ENCODE assay signal across 8 cellular contexts in genomic region chr16:57800213-57801097, GRCh38. TPM values are rescaled to one million over a fixed set of nuclear protein-coding genes. Genes with fewer than 3 reads are reported as not detected.
A peak's percentile ranks its signal among the peaks of the same experiment; 100 is the strongest.
DNase-seq lines count a peak whose midpoint lies in the region; ATAC-seq and TF ChIP-seq lines count a peak whose summit lies in the region.

No MANE protein-coding gene starts in this region.

- no peaks in the 10 kb centered on the region for H3K36me3 Mint-ChIP-seq in endothelial cell (ENCODE audit: low read depth, unreplicated experiment)

- H3K4me2 ChIP-seq in neuronal stem cell (ENCODE audit: insufficient read depth, low read length, poor library complexity, severe bottlenecking), result no peak overlapping the region

- peak overlapping the region; percentile 52 for H2BK120ac ChIP-seq in neuronal stem cell (ENCODE audit: low read depth, low read length)

- H3K4ac ChIP-seq in neuronal stem cell (ENCODE audit: low read length), result no peak overlapping the region

- peak overlapping the region; percentile 42 for H2AK5ac ChIP-seq in neuronal stem cell (ENCODE audit: low read depth, low read length)

- H3K23ac ChIP-seq in neuronal stem cell (ENCODE audit: low read depth, low read length, poor library complexity), result peak overlapping the region; percentile 48

- no peak overlapping the region for H2BK15ac ChIP-seq in neuronal stem cell (ENCODE audit: low read length)

- peak overlapping the region; percentile 46 for H2BK12ac ChIP-seq in neuronal stem cell (ENCODE audit: low read length)

- H3K18ac ChIP-seq in neuronal stem cell (ENCODE audit: low read length), result peak overlapping the region; percentile 92

- no peaks in the 10 kb centered on the region for H3K36me3 ChIP-seq in neuronal stem cell (replicated peaks in 1 of 2; ENCODE audit: control insufficient read depth in 2 of 2, insufficient read depth in 2 of 2, low read length in 2 of 2)

- no peak overlapping the region for H2BK5ac ChIP-seq in neuronal stem cell (ENCODE audit: low read length)

- peaks cover 0 to 45% (median 0%) of the 10 kb centered on the region in 3 experiments for H3K27me3 ChIP-seq in neuronal stem cell (ENCODE audit: control insufficient read depth in 3 of 3, insufficient read depth in 3 of 3, low read depth in 1 of 3, low read length in 3 of 3)

- H3K79me1 ChIP-seq in neuronal stem cell (ENCODE audit: low read depth, low read length), result no peaks in the 10 kb centered on the region

- H2AFZ ChIP-seq in neuronal stem cell (ENCODE audit: low read length), result no peak overlapping the region

- H3K9ac ChIP-seq in neuronal stem cell (ENCODE audit: low read depth, low read length, poor library complexity), result peak overlapping the region; percentile 54

- no peaks in the 10 kb centered on the region for H3K9me3 Mint-ChIP-seq in endothelial cell (ENCODE audit: unreplicated experiment)

- H3K4me3 Mint-ChIP-seq in endothelial cell (ENCODE audit: unreplicated experiment), result peak overlapping the region; percentile 78

- peaks cover 25 to 33% of the 10 kb centered on the region in 2 donors for H3K4me1 ChIP-seq in neuronal stem cell (ENCODE audit: control insufficient read depth in 2 of 2, insufficient read depth in 1 of 2, low read depth in 1 of 2, low read length in 2 of 2)

- H3K27me3 Mint-ChIP-seq in endothelial cell (ENCODE audit: unreplicated experiment), result peaks cover 26% of the 10 kb centered on the region

- no CpG with 5 or more reads among the region's 12 CpGs for WGBS in neuronal stem cell (ENCODE audit: extremely low coverage in 2 of 2, insufficient read length in 2 of 2, insufficient replicate concordance in 1 of 2), 2 donors

- no peak overlapping the region for H3K27ac ChIP-seq in neuronal stem cell (replicated peaks; ENCODE audit: low read length)

- H4K8ac ChIP-seq in neuronal stem cell (ENCODE audit: low read depth, low read length), result no peak overlapping the region

- ATAC-seq in GM21576 (IDR thresholded peaks at IDR 0.05; ENCODE audit: unreplicated experiment) (no peak), HG03139 (IDR thresholded peaks at IDR 0.05; ENCODE audit: unreplicated experiment) (no peak)

- H3K4me1 Mint-ChIP-seq in endothelial cell (ENCODE audit: unreplicated experiment), result peaks cover 46% of the 10 kb centered on the region

- H4K91ac ChIP-seq in neuronal stem cell (ENCODE audit: low read depth, low read length, poor library complexity), result no peak overlapping the region

- peak overlapping the region; percentile 72 for H3K27ac Mint-ChIP-seq in endothelial cell (ENCODE audit: unreplicated experiment)

- peak overlapping the region; percentile 82 for H3K4me3 ChIP-seq in AG10803 (ENCODE audit: low read length)
- H3K4me3 ChIP-seq in neuronal stem cell (ENCODE audit: low read length in 2 of 2), result no peak overlapping the region

- DNase-seq in AG10803 (ENCODE audit: low read depth) (no peak), RPMI8226 (peak; percentile 25), endothelial cell (ENCODE audit: low spot score) (no peak), neuronal stem cell (ENCODE audit: low spot score) (no peak), middle frontal gyrus (ENCODE audit: extremely low spot score, low spot score) (no peak), AG08396 (ENCODE audit: low spot score) (no peak)

- no peaks in the 10 kb centered on the region for H3K9me3 ChIP-seq in neuronal stem cell (replicated peaks in 1 of 2; ENCODE audit: control insufficient read depth in 2 of 2, insufficient read depth in 1 of 2, low read depth in 1 of 2, low read length in 2 of 2)

- H3K14ac ChIP-seq in neuronal stem cell (ENCODE audit: low read length), result no peak overlapping the region

- TF ChIP-seq CTCF in AG10803 (conservative IDR thresholded peaks at IDR 0.05; ENCODE audit: low read length) (no peak), endothelial cell (IDR thresholded peaks at IDR 0.05; ENCODE audit: unreplicated experiment) (no peak)

RNA-seq across cellular contexts. Expression of gene KIFC3, which starts 1.8 kb away (rescaled TPM):
- total RNA-seq in endothelial cell (ENCODE audit: unreplicated experiment), result 15.4 TPM
- 1.3 TPM for polyA plus RNA-seq in neuronal stem cell (2013, experiment 1 of 2)
- polyA plus RNA-seq in neuronal stem cell (2013, experiment 2 of 2), result 1.1 TPM
